10 cellular contexts compared by ENCODE assay signal in genomic region chr5:111703662-111704061, GRCh38. TPM values are rescaled to one million over a fixed set of nuclear protein-coding genes. Genes with fewer than 3 reads are reported as not detected.
A peak's percentile ranks its signal among the peaks of the same experiment; 100 is the strongest.
DNase-seq lines count a peak whose midpoint lies in the region; ATAC-seq lines count a peak whose summit lies in the region.
"Had no signal": no experiment of that assay in that cellular context is flagged by ENCODE, and none has a peak within 500 bp of the region (broad histone marks: within the 10 kb centered on the region; RNA-seq: fewer than 3 reads in every experiment).

No MANE protein-coding gene starts in this region.

- ATAC-seq in GM18909 (IDR thresholded peaks at IDR 0.05; ENCODE audit: poor library complexity, unreplicated experiment) (peak; percentile 97), HG02884 (IDR thresholded peaks at IDR 0.05; ENCODE audit: unreplicated experiment) (peak; percentile 95)
- ATAC-seq: K562 had no signal

- DNase-seq in AML-193 (lab: John Stamatoyannopoulos, UW) = peak; percentile 75 to 78
- DNase-seq in MV-4-11 (lab: John Stamatoyannopoulos, UW) = peak; percentile 80
- no peak for DNase-seq in NCI-H510A treated with DMSO at 0.1 percent for 48 hours (lab: John Stamatoyannopoulos, UW)
- no peak for DNase-seq in SHP77 (lab: John Stamatoyannopoulos, UW)
- DNase-seq in NCI-H82 (lab: John Stamatoyannopoulos, UW) = no peak
- no peak for DNase-seq in cerebellum (ENCODE audit: low spot score)
- DNase-seq: CD4-positive, alpha-beta memory T cell had no signal

RNA-seq across cellular contexts. Expression of gene NREP, which starts 53.3 kb away (rescaled TPM):
- total RNA-seq in cerebellum = 717 TPM

Comparison
In these comparisons a context has a peak if more than half of its experiments do, and no peak if none do; other contexts are left out.
1. DNase-seq: peak in AML-193 (2 of 2) and MV-4-11 (single experiment); none in NCI-H510A treated with DMSO at 0.1 percent for 48 hours (single experiment), SHP77 (0 of 2), NCI-H82 (single experiment) and cerebellum (single experiment).